Comparison of ENCODE assay signal across 1 cellular context in the genomic region with DNA sequence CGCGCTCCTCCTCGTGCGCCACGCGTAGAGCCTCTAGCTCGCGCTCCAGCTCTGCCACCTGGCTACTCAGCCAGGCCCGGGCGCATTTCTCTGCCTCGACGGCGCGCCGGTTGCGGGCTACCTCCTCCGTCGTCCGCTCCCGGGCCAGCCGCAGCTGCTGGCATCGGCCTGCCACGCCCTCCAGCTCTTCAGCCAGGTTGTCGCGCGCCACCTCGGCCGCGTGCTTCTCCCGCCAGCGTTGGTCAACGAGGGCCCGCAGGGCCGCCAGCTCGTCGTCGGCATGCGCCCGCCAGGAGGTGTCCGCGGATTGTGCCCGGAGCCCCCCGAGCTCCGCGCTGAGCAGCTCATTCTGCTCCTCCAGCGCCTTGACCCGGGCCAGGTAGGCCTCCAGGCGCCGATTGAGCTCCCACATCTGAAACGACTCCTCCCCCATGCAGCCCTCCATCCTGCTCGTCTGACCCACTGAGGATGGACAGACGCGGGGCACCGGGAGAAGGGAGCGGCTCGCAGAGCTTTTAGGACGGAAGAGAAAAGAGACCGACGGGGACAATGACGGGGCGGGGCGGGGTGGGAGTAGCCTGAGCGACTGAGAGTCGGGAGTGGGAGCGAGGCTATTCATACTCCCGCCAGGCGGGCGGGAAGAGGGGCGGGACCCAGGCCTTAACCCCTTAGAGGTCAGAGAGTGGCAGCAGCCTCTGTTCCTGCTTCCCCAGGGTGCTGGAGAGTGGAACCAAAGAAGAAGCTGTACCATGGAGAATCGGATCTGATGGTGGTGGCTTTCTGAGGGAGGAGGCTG.
TF ChIP-seq lines count a peak whose summit lies in the region.

A gene with protein sequence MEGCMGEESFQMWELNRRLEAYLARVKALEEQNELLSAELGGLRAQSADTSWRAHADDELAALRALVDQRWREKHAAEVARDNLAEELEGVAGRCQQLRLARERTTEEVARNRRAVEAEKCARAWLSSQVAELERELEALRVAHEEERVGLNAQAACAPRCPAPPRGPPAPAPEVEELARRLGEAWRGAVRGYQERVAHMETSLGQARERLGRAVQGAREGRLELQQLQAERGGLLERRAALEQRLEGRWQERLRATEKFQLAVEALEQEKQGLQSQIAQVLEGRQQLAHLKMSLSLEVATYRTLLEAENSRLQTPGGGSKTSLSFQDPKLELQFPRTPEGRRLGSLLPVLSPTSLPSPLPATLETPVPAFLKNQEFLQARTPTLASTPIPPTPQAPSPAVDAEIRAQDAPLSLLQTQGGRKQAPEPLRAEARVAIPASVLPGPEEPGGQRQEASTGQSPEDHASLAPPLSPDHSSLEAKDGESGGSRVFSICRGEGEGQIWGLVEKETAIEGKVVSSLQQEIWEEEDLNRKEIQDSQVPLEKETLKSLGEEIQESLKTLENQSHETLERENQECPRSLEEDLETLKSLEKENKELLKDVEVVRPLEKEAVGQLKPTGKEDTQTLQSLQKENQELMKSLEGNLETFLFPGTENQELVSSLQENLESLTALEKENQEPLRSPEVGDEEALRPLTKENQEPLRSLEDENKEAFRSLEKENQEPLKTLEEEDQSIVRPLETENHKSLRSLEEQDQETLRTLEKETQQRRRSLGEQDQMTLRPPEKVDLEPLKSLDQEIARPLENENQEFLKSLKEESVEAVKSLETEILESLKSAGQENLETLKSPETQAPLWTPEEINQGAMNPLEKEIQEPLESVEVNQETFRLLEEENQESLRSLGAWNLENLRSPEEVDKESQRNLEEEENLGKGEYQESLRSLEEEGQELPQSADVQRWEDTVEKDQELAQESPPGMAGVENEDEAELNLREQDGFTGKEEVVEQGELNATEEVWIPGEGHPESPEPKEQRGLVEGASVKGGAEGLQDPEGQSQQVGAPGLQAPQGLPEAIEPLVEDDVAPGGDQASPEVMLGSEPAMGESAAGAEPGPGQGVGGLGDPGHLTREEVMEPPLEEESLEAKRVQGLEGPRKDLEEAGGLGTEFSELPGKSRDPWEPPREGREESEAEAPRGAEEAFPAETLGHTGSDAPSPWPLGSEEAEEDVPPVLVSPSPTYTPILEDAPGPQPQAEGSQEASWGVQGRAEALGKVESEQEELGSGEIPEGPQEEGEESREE (N-terminal part only) (minus strand): TSS at position 588 of the 796 bp plus-strand sequence. CDS start 143 bp downstream, at position 445.

TF ChIP-seq in HepG2, 621 proteins besides CTCF, POLR2A, EP300 and RAD21 (continues in another document):
- peak; percentile 60; the same call in 1 of the 2 replicates for TF ChIP-seq ZMYM3 (CRISPR knock-in tag; IDR thresholded peaks at IDR 0.05)
- TF ChIP-seq E2F1 (CRISPR knock-in tag; IDR thresholded peaks at IDR 0.05): peak; percentile 44; the same call in 1 of the 2 replicates
- 0 out of 2 replicates have a peak, but pooled peaks have one; percentile 35 for TF ChIP-seq ZNF749 (CRISPR knock-in tag; IDR thresholded peaks at IDR 0.05; ENCODE audit: borderline replicate concordance)
- 0 out of 2 replicates have a peak, but pooled peaks have one; percentile 46 for TF ChIP-seq KLF6 (CRISPR knock-in tag; IDR thresholded peaks at IDR 0.05)
- TF ChIP-seq TOPORS (CRISPR knock-in tag; IDR thresholded peaks at IDR 0.05): no peak
- 0 out of 2 replicates have a peak, but pooled peaks have one; percentile 40 for TF ChIP-seq DR1 (CRISPR knock-in tag; IDR thresholded peaks at IDR 0.05)
- peak; percentile 36; the same call in 1 of the 2 replicates for TF ChIP-seq MYC (CRISPR knock-in tag; IDR thresholded peaks at IDR 0.05; ENCODE audit: borderline replicate concordance)
- TF ChIP-seq, protein P1, sequence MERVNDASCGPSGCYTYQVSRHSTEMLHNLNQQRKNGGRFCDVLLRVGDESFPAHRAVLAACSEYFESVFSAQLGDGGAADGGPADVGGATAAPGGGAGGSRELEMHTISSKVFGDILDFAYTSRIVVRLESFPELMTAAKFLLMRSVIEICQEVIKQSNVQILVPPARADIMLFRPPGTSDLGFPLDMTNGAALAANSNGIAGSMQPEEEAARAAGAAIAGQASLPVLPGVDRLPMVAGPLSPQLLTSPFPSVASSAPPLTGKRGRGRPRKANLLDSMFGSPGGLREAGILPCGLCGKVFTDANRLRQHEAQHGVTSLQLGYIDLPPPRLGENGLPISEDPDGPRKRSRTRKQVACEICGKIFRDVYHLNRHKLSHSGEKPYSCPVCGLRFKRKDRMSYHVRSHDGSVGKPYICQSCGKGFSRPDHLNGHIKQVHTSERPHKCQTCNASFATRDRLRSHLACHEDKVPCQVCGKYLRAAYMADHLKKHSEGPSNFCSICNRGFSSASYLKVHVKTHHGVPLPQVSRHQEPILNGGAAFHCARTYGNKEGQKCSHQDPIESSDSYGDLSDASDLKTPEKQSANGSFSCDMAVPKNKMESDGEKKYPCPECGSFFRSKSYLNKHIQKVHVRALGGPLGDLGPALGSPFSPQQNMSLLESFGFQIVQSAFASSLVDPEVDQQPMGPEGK (CRISPR knock-in tag; IDR thresholded peaks at IDR 0.05): peak; percentile 50
- 0 out of 2 replicates have a peak, but pooled peaks have one; percentile 20 for TF ChIP-seq GATAD2A (CRISPR knock-in tag; IDR thresholded peaks at IDR 0.05)
- TF ChIP-seq ZBTB7A (CRISPR knock-in tag; IDR thresholded peaks at IDR 0.05): 0 out of 2 replicates have a peak, but pooled peaks have one; percentile 24
- no peak for TF ChIP-seq FUBP1 (CRISPR knock-in tag; IDR thresholded peaks at IDR 0.05; ENCODE audit: borderline replicate concordance)
- TF ChIP-seq SYNCRIP (IDR thresholded peaks at IDR 0.05; ENCODE audit: insufficient read depth, low read depth, low read length): no peak
- TF ChIP-seq HOXD1 (CRISPR knock-in tag; IDR thresholded peaks at IDR 0.05): 0 out of 2 replicates have a peak, but pooled peaks have one; percentile 40
- TF ChIP-seq ZNF232 (CRISPR knock-in tag; IDR thresholded peaks at IDR 0.05; ENCODE audit: borderline replicate concordance): 0 out of 2 replicates have a peak, but pooled peaks have one; percentile 30
- TF ChIP-seq NONO (IDR thresholded peaks at IDR 0.05): no peak
- 0 out of 2 replicates have a peak, but pooled peaks have one; percentile 23 for TF ChIP-seq NONO (CRISPR knock-in tag; conservative IDR thresholded peaks at IDR 0.05)
- TF ChIP-seq KLF16 (CRISPR knock-in tag; IDR thresholded peaks at IDR 0.05): 0 out of 4 replicates have a peak, but pooled peaks of 1 of the 2 experiments have one; percentile 13
- no peak for TF ChIP-seq ZNF619 (CRISPR knock-in tag; IDR thresholded peaks at IDR 0.05)
- 0 out of 2 replicates have a peak, but pooled peaks have one; percentile 21 for TF ChIP-seq ZNF331 (CRISPR knock-in tag; IDR thresholded peaks at IDR 0.05)
- TF ChIP-seq, protein P2, sequence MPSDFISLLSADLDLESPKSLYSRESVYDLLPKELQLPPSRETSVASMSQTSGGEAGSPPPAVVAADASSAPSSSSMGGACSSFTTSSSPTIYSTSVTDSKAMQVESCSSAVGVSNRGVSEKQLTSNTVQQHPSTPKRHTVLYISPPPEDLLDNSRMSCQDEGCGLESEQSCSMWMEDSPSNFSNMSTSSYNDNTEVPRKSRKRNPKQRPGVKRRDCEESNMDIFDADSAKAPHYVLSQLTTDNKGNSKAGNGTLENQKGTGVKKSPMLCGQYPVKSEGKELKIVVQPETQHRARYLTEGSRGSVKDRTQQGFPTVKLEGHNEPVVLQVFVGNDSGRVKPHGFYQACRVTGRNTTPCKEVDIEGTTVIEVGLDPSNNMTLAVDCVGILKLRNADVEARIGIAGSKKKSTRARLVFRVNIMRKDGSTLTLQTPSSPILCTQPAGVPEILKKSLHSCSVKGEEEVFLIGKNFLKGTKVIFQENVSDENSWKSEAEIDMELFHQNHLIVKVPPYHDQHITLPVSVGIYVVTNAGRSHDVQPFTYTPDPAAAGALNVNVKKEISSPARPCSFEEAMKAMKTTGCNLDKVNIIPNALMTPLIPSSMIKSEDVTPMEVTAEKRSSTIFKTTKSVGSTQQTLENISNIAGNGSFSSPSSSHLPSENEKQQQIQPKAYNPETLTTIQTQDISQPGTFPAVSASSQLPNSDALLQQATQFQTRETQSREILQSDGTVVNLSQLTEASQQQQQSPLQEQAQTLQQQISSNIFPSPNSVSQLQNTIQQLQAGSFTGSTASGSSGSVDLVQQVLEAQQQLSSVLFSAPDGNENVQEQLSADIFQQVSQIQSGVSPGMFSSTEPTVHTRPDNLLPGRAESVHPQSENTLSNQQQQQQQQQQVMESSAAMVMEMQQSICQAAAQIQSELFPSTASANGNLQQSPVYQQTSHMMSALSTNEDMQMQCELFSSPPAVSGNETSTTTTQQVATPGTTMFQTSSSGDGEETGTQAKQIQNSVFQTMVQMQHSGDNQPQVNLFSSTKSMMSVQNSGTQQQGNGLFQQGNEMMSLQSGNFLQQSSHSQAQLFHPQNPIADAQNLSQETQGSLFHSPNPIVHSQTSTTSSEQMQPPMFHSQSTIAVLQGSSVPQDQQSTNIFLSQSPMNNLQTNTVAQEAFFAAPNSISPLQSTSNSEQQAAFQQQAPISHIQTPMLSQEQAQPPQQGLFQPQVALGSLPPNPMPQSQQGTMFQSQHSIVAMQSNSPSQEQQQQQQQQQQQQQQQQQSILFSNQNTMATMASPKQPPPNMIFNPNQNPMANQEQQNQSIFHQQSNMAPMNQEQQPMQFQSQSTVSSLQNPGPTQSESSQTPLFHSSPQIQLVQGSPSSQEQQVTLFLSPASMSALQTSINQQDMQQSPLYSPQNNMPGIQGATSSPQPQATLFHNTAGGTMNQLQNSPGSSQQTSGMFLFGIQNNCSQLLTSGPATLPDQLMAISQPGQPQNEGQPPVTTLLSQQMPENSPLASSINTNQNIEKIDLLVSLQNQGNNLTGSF (CRISPR knock-in tag; IDR thresholded peaks at IDR 0.05): 0 out of 2 replicates have a peak, but pooled peaks have one; percentile 26
- TF ChIP-seq, protein P3, sequence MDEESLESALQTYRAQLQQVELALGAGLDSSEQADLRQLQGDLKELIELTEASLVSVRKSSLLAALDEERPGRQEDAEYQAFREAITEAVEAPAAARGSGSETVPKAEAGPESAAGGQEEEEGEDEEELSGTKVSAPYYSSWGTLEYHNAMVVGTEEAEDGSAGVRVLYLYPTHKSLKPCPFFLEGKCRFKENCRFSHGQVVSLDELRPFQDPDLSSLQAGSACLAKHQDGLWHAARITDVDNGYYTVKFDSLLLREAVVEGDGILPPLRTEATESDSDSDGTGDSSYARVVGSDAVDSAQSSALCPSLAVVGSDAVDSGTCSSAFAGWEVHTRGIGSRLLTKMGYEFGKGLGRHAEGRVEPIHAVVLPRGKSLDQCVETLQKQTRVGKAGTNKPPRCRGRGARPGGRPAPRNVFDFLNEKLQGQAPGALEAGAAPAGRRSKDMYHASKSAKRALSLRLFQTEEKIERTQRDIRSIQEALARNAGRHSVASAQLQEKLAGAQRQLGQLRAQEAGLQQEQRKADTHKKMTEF (CRISPR knock-in tag; IDR thresholded peaks at IDR 0.05): 0 out of 2 replicates have a peak, but pooled peaks have one; percentile 18
- TF ChIP-seq ZNF770 (CRISPR knock-in tag; IDR thresholded peaks at IDR 0.05): 0 out of 2 replicates have a peak, but pooled peaks have one; percentile 8
- TF ChIP-seq ZFP36 (IDR thresholded peaks at IDR 0.05; ENCODE audit: borderline replicate concordance, low read depth, low read length, partially characterized antibody): peak; percentile 86
- TF ChIP-seq RBFOX2 (IDR thresholded peaks at IDR 0.05; ENCODE audit: low read depth, low read length): peak; percentile 40; the same call in 1 of the 2 replicates
- TF ChIP-seq ZFP90 (CRISPR knock-in tag; IDR thresholded peaks at IDR 0.05; ENCODE audit: borderline replicate concordance): 0 out of 2 replicates have a peak, but pooled peaks have one; percentile 48
- TF ChIP-seq ZNF234 (CRISPR knock-in tag; conservative IDR thresholded peaks at IDR 0.05): 0 out of 2 replicates have a peak, but pooled peaks have one; percentile 35
- TF ChIP-seq HOXA3 (CRISPR knock-in tag; IDR thresholded peaks at IDR 0.05): peak; percentile 60; the same call in 1 of the 2 replicates
- peak; percentile 85 for TF ChIP-seq SP5 (CRISPR knock-in tag; IDR thresholded peaks at IDR 0.05; ENCODE audit: borderline replicate concordance, low read depth)
- TF ChIP-seq YEATS2 (CRISPR knock-in tag; IDR thresholded peaks at IDR 0.05; ENCODE audit: borderline replicate concordance): 0 out of 2 replicates have a peak, but pooled peaks have one; percentile 12
- TF ChIP-seq E2F5 (CRISPR knock-in tag; conservative IDR thresholded peaks at IDR 0.05): peak; percentile 82
- TF ChIP-seq POLR2G (IDR thresholded peaks at IDR 0.05; ENCODE audit: low read depth, low read length): peak; percentile 83
